9 cellular contexts compared by ENCODE assay signal in genomic region chr14:102949062-102949800, GRCh38. TPM values are rescaled to one million over a fixed set of nuclear protein-coding genes. Genes with fewer than 3 reads are reported as not detected.
DNase-seq lines count a peak whose midpoint lies in the region; ATAC-seq and TF ChIP-seq lines count a peak whose summit lies in the region.
"Had no signal": no experiment of that assay in that cellular context is flagged by ENCODE, and none has a peak within 500 bp of the region (broad histone marks: within the 10 kb centered on the region; RNA-seq: fewer than 3 reads in every experiment).

No MANE protein-coding gene starts in this region.

- no peaks in the 10 kb centered on the region for H3K27me3 ChIP-seq in Loucy (ENCODE audit: insufficient read depth, low read length, poor library complexity, severe bottlenecking)
- no peaks in the 10 kb centered on the region for H3K27me3 ChIP-seq in colonic mucosa
- H3K27me3 ChIP-seq: upper lobe of left lung had no signal

- H3K27ac Mint-ChIP-seq in activated CD4-positive, alpha-beta T cell treated with anti-CD3 and anti-CD28 coated beads for 36 hours, result peak overlapping the region; percentile 72

- H3K4me2 ChIP-seq in Loucy (ENCODE audit: low read depth, low read length, poor library complexity, severe bottlenecking), result peak overlapping the region; percentile 28

- peaks cover 22% of the 10 kb centered on the region for H3K4me1 Mint-ChIP-seq in activated CD4-positive, alpha-beta T cell treated with anti-CD3 and anti-CD28 coated beads for 36 hours

- no peaks in the 10 kb centered on the region for H3K79me2 ChIP-seq in Loucy (ENCODE audit: insufficient read depth, low read length)

- H3K36me3 Mint-ChIP-seq in activated CD4-positive, alpha-beta T cell treated with anti-CD3 and anti-CD28 coated beads for 36 hours (ENCODE audit: low read depth), result peaks cover 3% of the 10 kb centered on the region

- TF ChIP-seq CTCF in Loucy (conservative IDR thresholded peaks at IDR 0.05; ENCODE audit: low read length) (no peak), colonic mucosa (IDR thresholded peaks at IDR 0.05) (no peak)

- H3K9ac ChIP-seq in Loucy (ENCODE audit: low read depth, low read length, poor library complexity, severe bottlenecking) (no peak overlapping the region), colonic mucosa (ENCODE audit: low read depth in 2 of 2, low read length in 2 of 2) (no peak overlapping the region)

- H3K4me3 ChIP-seq in Loucy (ENCODE audit: low read length, poor library complexity, severe bottlenecking) (no peak overlapping the region), colonic mucosa (no peak overlapping the region)
- H3K4me3 ChIP-seq: upper lobe of left lung had no signal

- intact Hi-C loops in activated CD4-positive, alpha-beta T cell treated with anti-CD3 and anti-CD28 coated beads for 36 hours (cut with DNase I, micrococcal nuclease), result no loop called here
- intact Hi-C loops in colonic mucosa (cut with DNase I), result no loop called here

- peak; percentile 79 for ATAC-seq in activated CD4-positive, alpha-beta T cell treated with anti-CD3 and anti-CD28 coated beads for 36 hours
- no peak for ATAC-seq in HG03045 (IDR thresholded peaks at IDR 0.05; ENCODE audit: unreplicated experiment)

- POLR2A ChIA-PET in activated CD4-positive, alpha-beta T cell treated with anti-CD3 and anti-CD28 coated beads for 36 hours (lab: Charles Lee), result no interaction called here

- peak overlapping the region; percentile 56; the same call in 1 of the 2 replicates for H2AFZ ChIP-seq in Loucy (ENCODE audit: low read length)

- peak overlapping the region; percentile 11 for H3K4me3 Mint-ChIP-seq in activated CD4-positive, alpha-beta T cell treated with anti-CD3 and anti-CD28 coated beads for 36 hours

- no peaks in the 10 kb centered on the region for H3K9me3 Mint-ChIP-seq in activated CD4-positive, alpha-beta T cell treated with anti-CD3 and anti-CD28 coated beads for 36 hours (ENCODE audit: low read depth)

- no peak overlapping the region for H3K27ac ChIP-seq in colonic mucosa
- H3K27ac ChIP-seq: upper lobe of left lung had no signal

- CTCF ChIA-PET in activated CD4-positive, alpha-beta T cell treated with anti-CD3 and anti-CD28 coated beads for 36 hours (lab: Charles Lee), result interaction anchor here (1.2 kb wide), 1 partner anchor 254 kb away, joined by 3 read pairs; no protein-coding TSS in a partner anchor

- DNase-seq in activated CD4-positive, alpha-beta T cell treated with anti-CD3 and anti-CD28 coated beads for 36 hours, result peak; percentile 60
- DNase-seq in activated CD4-positive, alpha-beta T cell treated with anti-CD3 and anti-CD28 coated beads for 1 hour, result no peak
- DNase-seq in activated naive CD4-positive, alpha-beta T cell treated with anti-CD3 and anti-CD28 coated beads, Interleukin-2, amount 50 U/mL, for 16 hours, result peak; percentile 53
- peak; percentile 28 for DNase-seq in putamen (ENCODE audit: low spot score)
- no peak for DNase-seq in T-helper 9 cell
- no peak for DNase-seq in colonic mucosa

- peaks cover 8% of the 10 kb centered on the region for H3K4me1 ChIP-seq in Loucy (ENCODE audit: insufficient read depth, low read length, poor library complexity, severe bottlenecking)
- no peaks in the 10 kb centered on the region for H3K4me1 ChIP-seq in colonic mucosa
- H3K4me1 ChIP-seq: upper lobe of left lung had no signal

- H3K9me3 ChIP-seq in Loucy (ENCODE audit: insufficient read depth, low read depth, low read length) (no peaks in the 10 kb centered on the region), colonic mucosa (no peaks in the 10 kb centered on the region)
- H3K9me3 ChIP-seq: upper lobe of left lung had no signal

- H4K20me1 ChIP-seq in Loucy (ENCODE audit: insufficient read depth, low read length, poor library complexity, severe bottlenecking), result no peaks in the 10 kb centered on the region

- H3F3A ChIP-seq in Loucy (ENCODE audit: low read depth), result no peaks in the 10 kb centered on the region

- H3K36me3 ChIP-seq in Loucy (ENCODE audit: insufficient read depth, low read length) (no peaks in the 10 kb centered on the region), colonic mucosa (peaks cover 32% of the 10 kb centered on the region)

- no peaks in the 10 kb centered on the region for H3K9me2 ChIP-seq in Loucy (replicated peaks; ENCODE audit: low read depth, low read length)

- H3K27me3 Mint-ChIP-seq in activated CD4-positive, alpha-beta T cell treated with anti-CD3 and anti-CD28 coated beads for 36 hours, result no peaks in the 10 kb centered on the region

RNA-seq across cellular contexts. Expression of gene AMN, which starts 26.8 kb away (rescaled TPM):
- total RNA-seq in activated CD4-positive, alpha-beta T cell treated with anti-CD3 and anti-CD28 coated beads for 36 hours, result under 1 TPM; 0.23 to 0.53 TPM
- 100 to 1,000 TPM; 186 to 239 TPM for total RNA-seq in colonic mucosa

Comparison
In these comparisons a context has a peak if more than half of its experiments do, and no peak if none do; other contexts are left out.
1. DNase-seq: peak in activated CD4-positive, alpha-beta T cell treated with anti-CD3 and anti-CD28 coated beads for 36 hours (single experiment), activated naive CD4-positive, alpha-beta T cell treated with anti-CD3 and anti-CD28 coated beads, Interleukin-2, amount 50 U/mL, for 16 hours (single experiment) and putamen (single experiment); none in activated CD4-positive, alpha-beta T cell treated with anti-CD3 and anti-CD28 coated beads for 1 hour (single experiment), T-helper 9 cell (single experiment) and colonic mucosa (single experiment).
2. RNA of gene AMN, which starts 26.8 kb away (total RNA-seq): 186 to 239 TPM in colonic mucosa; 0.23 to 0.53 TPM in activated CD4-positive, alpha-beta T cell treated with anti-CD3 and anti-CD28 coated beads for 36 hours; every median in the first group is over 100 times any median in the second.